Comparison of ENCODE assay signal across 20 cellular contexts in genomic region chr4:78190078-78190477, GRCh38.
A peak's percentile ranks its signal among the peaks of the same experiment; 100 is the strongest.
DNase-seq lines count a peak whose midpoint lies in the region; ATAC-seq and TF ChIP-seq lines count a peak whose summit lies in the region.
"Had no signal": no experiment of that assay in that cellular context is flagged by ENCODE, and none has a peak within 500 bp of the region (broad histone marks: within the 10 kb centered on the region; RNA-seq: fewer than 3 reads in every experiment).

No MANE protein-coding gene starts in this region.

- POLR2A ChIA-PET in WTC11 (lab: Charles Lee): no interaction called here

- H3K9me3 ChIP-seq in trophoblast cell (ENCODE audit: insufficient read depth, low read depth, low read length): no peaks in the 10 kb centered on the region
- H3K9me3 ChIP-seq: BE2C had no signal

- peaks cover 30% of the 10 kb centered on the region for H3K9me3 Mint-ChIP-seq in WTC11
- H3K9me3 Mint-ChIP-seq in endothelial cell (ENCODE audit: unreplicated experiment): no peaks in the 10 kb centered on the region

- no peak overlapping the region for H3K18ac ChIP-seq in mesendoderm (ENCODE audit: low read length)
- no peak overlapping the region for H3K18ac ChIP-seq in trophoblast cell (ENCODE audit: low read length)

- H3K23ac ChIP-seq in mesendoderm (ENCODE audit: low read length) (no peak overlapping the region), trophoblast cell (ENCODE audit: low read length) (no peak overlapping the region)

- WGBS in mesendoderm (ENCODE audit: extremely low coverage, insufficient coverage, low lambda C conversion rate): no CpG with 5 or more reads among the region's 1 CpG
- no CpG with 5 or more reads among the region's 1 CpG for WGBS in trophoblast cell (ENCODE audit: extremely low coverage, insufficient coverage, insufficient read length)

- H3K27me3 Mint-ChIP-seq in WTC11 (ENCODE audit: low read depth) (no peaks in the 10 kb centered on the region), endothelial cell (ENCODE audit: unreplicated experiment) (peaks cover 2% of the 10 kb centered on the region)

- no peak overlapping the region for H3K4me3 ChIP-seq in mesendoderm (ENCODE audit: low read length)
- no peak overlapping the region for H3K4me3 ChIP-seq in trophoblast cell (ENCODE audit: low read depth, low read length)

- H3K27ac ChIP-seq in mesendoderm (ENCODE audit: low read depth, low read length) (no peak overlapping the region), trophoblast cell (ENCODE audit: low read depth, low read length) (peak overlapping the region; percentile 12)

- H2AK5ac ChIP-seq in mesendoderm (ENCODE audit: low read length) (no peak overlapping the region), trophoblast cell (ENCODE audit: low read length) (no peak overlapping the region)

- no peak overlapping the region for H4K91ac ChIP-seq in trophoblast cell (ENCODE audit: low read depth, low read length)

- CTCF ChIA-PET in WTC11 (lab: Charles Lee): no interaction called here

- no peak overlapping the region for H3K4me3 Mint-ChIP-seq in WTC11
- H3K4me3 Mint-ChIP-seq in endothelial cell (ENCODE audit: unreplicated experiment): no peak overlapping the region
- H3K4me3 Mint-ChIP-seq: CD4-positive, CD25-positive, alpha-beta regulatory T cell; CD8-positive, alpha-beta memory T cell; IgD-negative memory B cell had no signal

- no peak overlapping the region for H4K12ac ChIP-seq in trophoblast cell (ENCODE audit: low read depth, low read length)

- H3K9ac ChIP-seq in mesendoderm (ENCODE audit: low read length): no peak overlapping the region
- H3K9ac ChIP-seq in trophoblast cell (ENCODE audit: low read length): no peak overlapping the region

- no peak overlapping the region for H2BK12ac ChIP-seq in trophoblast cell (ENCODE audit: low read length)

- H3K4ac ChIP-seq in mesendoderm (ENCODE audit: low read depth, low read length) (no peak overlapping the region), trophoblast cell (ENCODE audit: low read depth, low read length) (no peak overlapping the region)

- H3K36me3 ChIP-seq in mesendoderm (ENCODE audit: control insufficient read depth, insufficient read depth, low read length) (no peaks in the 10 kb centered on the region), trophoblast cell (ENCODE audit: control insufficient read depth in 1 of 2, insufficient read depth in 2 of 2, low read length in 2 of 2) (peaks cover under 1% of the 10 kb centered on the region in 2 experiments)
- H3K36me3 ChIP-seq: BE2C had no signal

- H4K8ac ChIP-seq in mesendoderm (ENCODE audit: low read depth, low read length) (no peak overlapping the region), trophoblast cell (ENCODE audit: low read depth, low read length) (no peak overlapping the region)

- no peak for ATAC-seq in WTC11
- ATAC-seq in HG03025 (IDR thresholded peaks at IDR 0.05; ENCODE audit: low FRiP score, unreplicated experiment): no peak
- no peak for ATAC-seq in HG02938 (IDR thresholded peaks at IDR 0.05; ENCODE audit: unreplicated experiment)
- ATAC-seq: HepG2 had no signal

- peaks cover 13% of the 10 kb centered on the region for H3K79me1 ChIP-seq in mesendoderm (ENCODE audit: low read length)
- peaks cover 2% of the 10 kb centered on the region for H3K79me1 ChIP-seq in trophoblast cell (ENCODE audit: low read length)

- no peak overlapping the region for H4K5ac ChIP-seq in mesendoderm (ENCODE audit: low read length)

- TF ChIP-seq CTCF in WTC11 (IDR thresholded peaks at IDR 0.05) (no peak), endothelial cell (IDR thresholded peaks at IDR 0.05; ENCODE audit: unreplicated experiment) (no peak)

- H3K27ac Mint-ChIP-seq in WTC11 (peak overlapping the region; percentile 9; the same call in 1 of the 2 replicates), endothelial cell (ENCODE audit: unreplicated experiment) (peak overlapping the region; percentile 24)
- H3K27ac Mint-ChIP-seq: CD4-positive, CD25-positive, alpha-beta regulatory T cell; CD8-positive, alpha-beta memory T cell; IgD-negative memory B cell had no signal

- H3K36me3 Mint-ChIP-seq in WTC11 (peaks cover 34% of the 10 kb centered on the region), endothelial cell (ENCODE audit: low read depth, unreplicated experiment) (no peaks in the 10 kb centered on the region)
- H3K36me3 Mint-ChIP-seq: CD4-positive, CD25-positive, alpha-beta regulatory T cell; CD8-positive, alpha-beta memory T cell; IgD-negative memory B cell had no signal

- H2AFZ ChIP-seq in trophoblast cell (ENCODE audit: insufficient read depth, low read length, poor library complexity): no peak overlapping the region

- peaks cover 2% of the 10 kb centered on the region for H3K4me1 ChIP-seq in mesendoderm (ENCODE audit: control insufficient read depth, low read depth, low read length)
- H3K4me1 ChIP-seq in trophoblast cell (ENCODE audit: control insufficient read depth in 1 of 2, insufficient read depth in 2 of 2, low read length in 2 of 2): peaks cover 0 to 7% of the 10 kb centered on the region in 2 experiments
- H3K4me1 ChIP-seq: BE2C had no signal

- no peak overlapping the region for H2BK120ac ChIP-seq in mesendoderm (ENCODE audit: low read depth, low read length)
- no peak overlapping the region for H2BK120ac ChIP-seq in trophoblast cell (ENCODE audit: insufficient read depth, low read length, poor library complexity)

- H2BK15ac ChIP-seq in mesendoderm (replicated peaks; ENCODE audit: low read depth): no peak overlapping the region

- H3K56ac ChIP-seq in mesendoderm (ENCODE audit: low read length): peak overlapping the region; percentile 70

- H3K4me1 Mint-ChIP-seq in WTC11 (peaks cover 34% of the 10 kb centered on the region), endothelial cell (ENCODE audit: unreplicated experiment) (peaks cover 13% of the 10 kb centered on the region)
- H3K4me1 Mint-ChIP-seq: CD4-positive, CD25-positive, alpha-beta regulatory T cell; CD8-positive, alpha-beta memory T cell; IgD-negative memory B cell had no signal

- H3K4me2 ChIP-seq in mesendoderm (ENCODE audit: low read length) (no peak overlapping the region), trophoblast cell (ENCODE audit: low read length) (peak overlapping the region; percentile 20)

- H3K79me2 ChIP-seq in mesendoderm (ENCODE audit: control insufficient read depth, insufficient read depth, low read length): peaks cover 6% of the 10 kb centered on the region
- peaks cover 1% of the 10 kb centered on the region for H3K79me2 ChIP-seq in trophoblast cell (ENCODE audit: control insufficient read depth, insufficient read depth, low read length, poor library complexity)

- DNase-seq in WTC11 (ENCODE audit: low spot score): no peak
- no peak for DNase-seq in endothelial cell (ENCODE audit: low spot score)
- no peak for DNase-seq in mesendoderm
- no peak for DNase-seq in trophoblast cell
- no peak for DNase-seq in iPS-NIHi11 (ENCODE audit: low spot score)
- no peak for DNase-seq in HCEC 1CT
- DNase-seq: ACHN; BE2C; C1 segment of cervical spinal cord; CD4-positive, CD25-positive, alpha-beta regulatory T cell; CD8-positive, alpha-beta memory T cell; COR-L47; DMS 273 treated with DMSO at 0.1 percent for 48 hours; H7; Kasumi-1; KG1 had no signal

- H3K14ac ChIP-seq in trophoblast cell (ENCODE audit: low read length): no peak overlapping the region

- H2BK5ac ChIP-seq in mesendoderm (ENCODE audit: low read length) (no peak overlapping the region), trophoblast cell (ENCODE audit: low read depth, low read length, poor library complexity) (no peak overlapping the region)

- H3K27me3 ChIP-seq in mesendoderm (ENCODE audit: insufficient read depth, low read length, poor library complexity): no peaks in the 10 kb centered on the region
- no peaks in the 10 kb centered on the region for H3K27me3 ChIP-seq in trophoblast cell (ENCODE audit: insufficient read depth, low read length)
- H3K27me3 ChIP-seq: BE2C had no signal

TF ChIP-seq in WTC11, 78 proteins besides CTCF, POLR2A, EP300 and RAD21:
- TF ChIP-seq TEAD1 (CRISPR knock-in tag; IDR thresholded peaks at IDR 0.05) (no peak), ZNF425 (CRISPR knock-in tag; conservative IDR thresholded peaks at IDR 0.05) (no peak), ZNF232 (CRISPR knock-in tag; IDR thresholded peaks at IDR 0.05) (no peak), USF2 (CRISPR knock-in tag; IDR thresholded peaks at IDR 0.05) (no peak)
